9 cellular contexts compared by ENCODE assay signal in genomic region chr3:143016321-143016972, GRCh38. TPM values are rescaled to one million over a fixed set of nuclear protein-coding genes. Genes with fewer than 3 reads are reported as not detected.
A peak's percentile ranks its signal among the peaks of the same experiment; 100 is the strongest.
DNase-seq lines count a peak whose midpoint lies in the region; ATAC-seq and TF ChIP-seq lines count a peak whose summit lies in the region.
"Had no signal": no experiment of that assay in that cellular context is flagged by ENCODE, and none has a peak within 500 bp of the region (broad histone marks: within the 10 kb centered on the region; RNA-seq: fewer than 3 reads in every experiment).

No MANE protein-coding gene starts in this region.

- WGBS in stomach, 5 donors: 74 to 86% (median 80%) methylated on average over 3 of the region's 3 CpGs

- H3K4me3 ChIP-seq in epithelial cell of proximal tubule (ENCODE audit: low read depth, low read length) (no peak overlapping the region), stomach (no peak overlapping the region)

- peak; percentile 52 for TF ChIP-seq CTCF in epithelial cell of proximal tubule (conservative IDR thresholded peaks at IDR 0.05; ENCODE audit: low read depth, low read length)
- TF ChIP-seq CTCF in stomach (IDR thresholded peaks at IDR 0.05): peak in 4 of 7 experiments; percentile 34 to 48 (median 40)

- no peak for TF ChIP-seq POLR2A in stomach (IDR thresholded peaks at IDR 0.05)

- H3K9me3 ChIP-seq in stomach: no peaks in the 10 kb centered on the region

- peaks cover 0 to 8% (median 2%) of the 10 kb centered on the region in 4 donors for H3K4me1 ChIP-seq in stomach

- H3K36me3 ChIP-seq in stomach: peaks cover 29 to 87% (median 69%) of the 10 kb centered on the region in 4 donors

- H3K27ac ChIP-seq in stomach: no peak overlapping the region

- TF ChIP-seq EP300 in stomach (IDR thresholded peaks at IDR 0.05): no peak

- no peak for ATAC-seq in HG02885 (IDR thresholded peaks at IDR 0.05; ENCODE audit: poor library complexity, unreplicated experiment)

- peak; percentile 1 for DNase-seq in NCI-H2227 (lab: John Stamatoyannopoulos, UW; ENCODE audit: unreplicated experiment)
- no peak for DNase-seq in NCI-H2227 treated with DMSO at 0.1 percent for 48 hours (lab: John Stamatoyannopoulos, UW)
- peak; percentile 22 for DNase-seq in NCI-H2196 treated with DMSO at 0.1 percent for 48 hours (lab: John Stamatoyannopoulos, UW; ENCODE audit: unreplicated experiment)
- no peak for DNase-seq in epithelial cell of proximal tubule (ENCODE audit: low read depth)
- DNase-seq in stomach: no peak
- DNase-seq in NCI-H2029 (lab: John Stamatoyannopoulos, UW): no peak
- DNase-seq in HK-2 (ENCODE audit: unreplicated experiment): no peak

- intact Hi-C loops in stomach (cut with DNase I; ENCODE audit: low total_unique reads): no loop called here

- H3K27me3 ChIP-seq in stomach: no peaks in the 10 kb centered on the region

RNA-seq across cellular contexts. Expression of gene U2SURP, which starts 15.1 kb away (rescaled TPM):
- total RNA-seq in epithelial cell of proximal tubule: 65.5 and 77.7 TPM in 2 replicates
- total RNA-seq in stomach: 100 to 1,000 TPM in 2 of 5 donors, 10 to 100 TPM in 3; 50.4 to 156 (median 96.5) TPM
- 10 to 100 TPM; 12.8 to 27.6 (median 16.6) TPM for polyA plus RNA-seq in stomach

RNA-seq across cellular contexts. Expression of gene PAQR9, which starts 53.0 kb away (rescaled TPM):
- total RNA-seq in epithelial cell of proximal tubule (0.29 and 0.63 TPM in 2 replicates), stomach (not detected)
- not detected for polyA plus RNA-seq in stomach
- total RNA-seq: dermis microvascular lymphatic vessel endothelial cell had no signal

Comparison
In these comparisons a context has a peak if more than half of its experiments do, and no peak if none do; other contexts are left out.
1. DNase-seq: peak in NCI-H2227 (single experiment) and NCI-H2196 treated with DMSO at 0.1 percent for 48 hours (single experiment); none in NCI-H2227 treated with DMSO at 0.1 percent for 48 hours (single experiment), epithelial cell of proximal tubule (single experiment), stomach (single experiment), NCI-H2029 (single experiment) and HK-2 (single experiment).